9 cellular contexts compared by ENCODE assay signal in the genomic region with DNA sequence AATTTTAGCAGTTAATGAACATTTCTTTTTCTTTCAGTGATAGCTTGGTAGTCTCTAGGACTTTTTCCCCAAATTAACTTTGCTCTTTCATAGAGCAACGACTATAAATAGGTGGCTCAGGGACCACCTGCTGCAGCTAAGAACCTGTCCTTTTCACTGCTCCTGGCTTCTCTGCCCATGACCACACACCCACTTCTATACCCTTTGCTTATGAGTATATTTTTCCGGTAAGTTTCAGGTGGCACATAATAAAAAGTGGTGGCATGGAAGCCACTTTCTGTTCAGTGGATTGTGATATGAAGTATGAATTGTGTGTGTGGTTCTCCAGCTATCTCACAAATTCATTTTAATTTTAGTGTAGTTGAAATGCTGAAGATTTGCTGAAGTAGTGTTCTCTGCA. TPM values are rescaled to one million over a fixed set of nuclear protein-coding genes. Genes with fewer than 3 reads are reported as not detected.
DNase-seq lines count a peak whose midpoint lies in the region; ATAC-seq and TF ChIP-seq lines count a peak whose summit lies in the region.
"Had no signal": no experiment of that assay in that cellular context is flagged by ENCODE, and none has a peak within 500 bp of the region (broad histone marks: within the 10 kb centered on the region; RNA-seq: fewer than 3 reads in every experiment).

No MANE protein-coding gene starts in this region.

- H3K9ac ChIP-seq in DND-41 (ENCODE audit: low read depth, low read length) = peak overlapping the region; percentile 89

- no peaks in the 10 kb centered on the region for H3K9me3 Mint-ChIP-seq in chondrocyte (ENCODE audit: low read depth)

- H3K4me1 Mint-ChIP-seq in chondrocyte (ENCODE audit: low read depth) = peaks cover 16% of the 10 kb centered on the region

- no peaks in the 10 kb centered on the region for H3K9me3 ChIP-seq in DND-41 (ENCODE audit: insufficient read depth, low read length, severe bottlenecking)
- H3K9me3 ChIP-seq in MG63 = no peaks in the 10 kb centered on the region
- no peaks in the 10 kb centered on the region for H3K9me3 ChIP-seq in osteoblast (ENCODE audit: low read depth, low read length)

- peaks cover 7% of the 10 kb centered on the region for H3K36me3 Mint-ChIP-seq in chondrocyte (ENCODE audit: low read depth)

- no peak for ATAC-seq in DND-41 (ENCODE audit: insufficient read depth, low read depth)
- ATAC-seq in HG03095 (IDR thresholded peaks at IDR 0.05; ENCODE audit: unreplicated experiment) = no peak
- no peak for ATAC-seq in HG03342 (IDR thresholded peaks at IDR 0.05; ENCODE audit: unreplicated experiment)

- peak overlapping the region; percentile 92 for H3K4me3 Mint-ChIP-seq in chondrocyte (ENCODE audit: unreplicated experiment)

- H4K20me1 ChIP-seq in DND-41 (ENCODE audit: insufficient read depth, low read length) (no peaks in the 10 kb centered on the region), osteoblast (ENCODE audit: insufficient read depth, low read length) (no peaks in the 10 kb centered on the region)

- peaks cover 44% of the 10 kb centered on the region for H3K36me3 ChIP-seq in DND-41 (ENCODE audit: insufficient read depth, low read length)
- H3K36me3 ChIP-seq in MG63 = peaks cover 31% of the 10 kb centered on the region
- H3K36me3 ChIP-seq in osteoblast (ENCODE audit: insufficient read depth, low read length) = peaks cover 19% of the 10 kb centered on the region

- peaks cover 39% of the 10 kb centered on the region for H3K79me2 ChIP-seq in DND-41 (ENCODE audit: insufficient read depth, low read length)
- peaks cover 16% of the 10 kb centered on the region for H3K79me2 ChIP-seq in osteoblast (ENCODE audit: insufficient read depth, low read length)

- TF ChIP-seq CTCF in DND-41 (IDR thresholded peaks at IDR 0.05; ENCODE audit: borderline replicate concordance, extremely low read depth, low read length, poor library complexity, severe bottlenecking) = no peak
- no peak for TF ChIP-seq CTCF in chondrocyte (IDR thresholded peaks at IDR 0.05)
- no peak for TF ChIP-seq CTCF in osteoblast (IDR thresholded peaks at IDR 0.05; ENCODE audit: extremely low read depth, low read depth, low read length)

- H3K27me3 ChIP-seq in DND-41 (ENCODE audit: insufficient read depth, low read length, poor library complexity) (no peaks in the 10 kb centered on the region), MG63 (no peaks in the 10 kb centered on the region), osteoblast (ENCODE audit: insufficient read depth, low read length) (peaks cover 4% of the 10 kb centered on the region)

- H3K4me2 ChIP-seq in DND-41 (ENCODE audit: insufficient read depth, low read length) = peak overlapping the region; percentile 87
- peak overlapping the region; percentile 95 for H3K4me2 ChIP-seq in osteoblast (ENCODE audit: insufficient read depth, low read length)

- H2AFZ ChIP-seq in DND-41 (ENCODE audit: low read depth, low read length) (peak overlapping the region; percentile 88), osteoblast (ENCODE audit: low read length) (no peak overlapping the region)

- H3K4me1 ChIP-seq in DND-41 (ENCODE audit: insufficient read depth, low read length) = peaks cover 30% of the 10 kb centered on the region
- H3K4me1 ChIP-seq in osteoblast (ENCODE audit: insufficient read depth, low read length) = peaks cover 12% of the 10 kb centered on the region

- H3K27me3 Mint-ChIP-seq in chondrocyte (ENCODE audit: low read depth) = no peaks in the 10 kb centered on the region

- no peak overlapping the region for H3K27ac Mint-ChIP-seq in chondrocyte (ENCODE audit: unreplicated experiment)

- H3K27ac ChIP-seq in DND-41 (ENCODE audit: low read length) = peak overlapping the region; percentile 99
- H3K27ac ChIP-seq in osteoblast (ENCODE audit: low read depth, low read length) = peak overlapping the region; percentile 93

- DNase-seq in DND-41 (no peak), MG63 (no peak), chondrocyte (ENCODE audit: low spot score) (no peak), osteoblast (ENCODE audit: insufficient read length, low spot score, missing footprints) (peak; percentile 19), SKM-1 (lab: John Stamatoyannopoulos, UW; ENCODE audit: unreplicated experiment) (no peak), Ammon's horn (ENCODE audit: low spot score) (no peak)
- DNase-seq: NK-92 treated with Interleukin-12 subunit alpha and Interleukin-12 subunit beta, amount 100 ng/mL, for 24 hours had no signal

- H3K4me3 ChIP-seq in DND-41 (ENCODE audit: low read depth in 1 of 2, low read length in 2 of 2) (peak overlapping the region; percentile 84 to 94; a peak in 3 of 4 replicates), MG63 (peak overlapping the region; percentile 80), osteoblast (ENCODE audit: insufficient read depth, low read length) (peak overlapping the region; percentile 95)

RNA-seq across cellular contexts. Expression of a gene that starts 1.2 kb away (rescaled TPM):
- 14.1 and 19.1 TPM in 2 replicates for total RNA-seq in MG63 (2014; rRNA removed; shearing (Covaris generic); ENCODE audit: low replicate concordance)
- 14.2 to 18.6 TPM (median 17.4 TPM) in 3 replicates for total RNA-seq in chondrocyte
- 16.6 and 17.7 TPM in 2 replicates for total RNA-seq in osteoblast

RNA-seq across cellular contexts. Expression of a gene that starts 36.7 kb away (rescaled TPM):
- total RNA-seq in MG63 (2014; rRNA removed; shearing (Covaris generic); ENCODE audit: low replicate concordance) = 3.3 and 3.7 TPM in 2 replicates
- total RNA-seq in chondrocyte (2.8 to 4.9 TPM (median 4.0 TPM) in 3 replicates), osteoblast (30.8 and 37.4 TPM in 2 replicates)
